ENCODE assay signal across 8 cellular contexts in the genomic region with DNA sequence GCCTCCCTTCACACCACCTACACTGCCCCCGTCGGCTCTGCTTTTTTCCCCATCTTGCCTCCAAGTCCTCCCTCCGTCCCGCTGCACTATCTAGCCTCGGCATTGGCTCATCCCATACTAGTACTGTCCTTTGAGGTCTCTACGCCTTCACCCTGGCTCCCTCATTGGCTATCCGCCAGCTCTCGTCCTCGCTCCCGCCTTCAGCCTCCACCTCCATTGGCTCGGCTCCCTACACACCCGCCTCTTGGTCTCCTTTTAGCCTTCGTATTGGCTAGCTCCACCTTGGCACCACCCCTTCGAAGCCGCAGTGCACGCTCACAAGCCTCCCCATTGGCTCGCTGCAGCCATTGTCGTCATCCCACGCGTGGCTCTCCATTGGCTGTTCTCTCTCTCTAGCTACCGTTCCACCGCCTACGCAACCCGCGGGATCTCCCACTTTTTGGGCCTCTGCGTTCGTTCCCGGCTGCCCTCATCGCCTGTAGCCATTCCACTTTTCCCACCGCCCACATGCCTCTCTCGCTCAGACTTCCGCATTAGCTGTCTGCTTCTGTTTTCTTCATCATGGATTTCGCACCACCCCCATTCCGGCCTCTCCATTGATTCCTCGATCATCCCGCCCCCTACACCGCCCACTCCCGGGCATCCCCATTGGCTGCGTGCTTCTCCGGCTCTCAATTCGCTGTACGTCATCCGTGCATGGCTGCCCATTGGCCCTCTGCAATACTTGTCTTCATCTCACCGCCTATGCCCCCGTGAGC. TPM values are rescaled to one million over a fixed set of nuclear protein-coding genes. Genes with fewer than 3 reads are reported as not detected.
DNase-seq lines count a peak whose midpoint lies in the region; ATAC-seq and TF ChIP-seq lines count a peak whose summit lies in the region.

No MANE protein-coding gene starts in this region.

- H3K4me1 ChIP-seq in osteoblast (ENCODE audit: insufficient read depth, low read length): no peaks in the 10 kb centered on the region
- peaks cover 5 to 26% of the 10 kb centered on the region in 2 donors for H3K4me1 ChIP-seq in thoracic aorta (ENCODE audit: control insufficient read depth in 1 of 2, low read depth in 2 of 2)

- H2AFZ ChIP-seq in osteoblast (ENCODE audit: low read length): peak overlapping the region; percentile 89

- H3K27me3 Mint-ChIP-seq in activated naive CD8-positive, alpha-beta T cell treated with anti-CD3 and anti-CD28 coated beads, Interleukin-2, amount 10 ng/mL, durations not matched to agents 7 days and 5 days: no peaks in the 10 kb centered on the region
- peaks cover 9% of the 10 kb centered on the region for H3K27me3 Mint-ChIP-seq in glutamatergic neuron (ENCODE audit: unreplicated experiment)

- H3K79me2 ChIP-seq in osteoblast (ENCODE audit: insufficient read depth, low read length): peaks cover 31% of the 10 kb centered on the region

- peaks cover 6% of the 10 kb centered on the region for H4K20me1 ChIP-seq in osteoblast (ENCODE audit: insufficient read depth, low read length)

- peak; percentile 85 for ATAC-seq in HG02678 (IDR thresholded peaks at IDR 0.05; ENCODE audit: unreplicated experiment)
- peak; percentile 82 for ATAC-seq in activated naive CD8-positive, alpha-beta T cell treated with anti-CD3 and anti-CD28 coated beads, Interleukin-2, amount 10 ng/mL, durations not matched to agents 7 days and 5 days (ENCODE audit: low read depth)
- ATAC-seq in thoracic aorta (ENCODE audit: insufficient number of reproducible peaks, low FRiP score, low read depth): peak; percentile 97

- H3K4me1 Mint-ChIP-seq in activated naive CD8-positive, alpha-beta T cell treated with anti-CD3 and anti-CD28 coated beads, Interleukin-2, amount 10 ng/mL, durations not matched to agents 7 days and 5 days: peaks cover 33% of the 10 kb centered on the region
- H3K4me1 Mint-ChIP-seq in glutamatergic neuron (ENCODE audit: low read depth, unreplicated experiment): peaks cover 21% of the 10 kb centered on the region

- no peak for TF ChIP-seq CTCF in GM12864 (IDR thresholded peaks at IDR 0.05; ENCODE audit: low read depth, low read length, missing control alignments)
- TF ChIP-seq CTCF in glutamatergic neuron (IDR thresholded peaks at IDR 0.05; ENCODE audit: partially characterized antibody, unreplicated experiment): no peak
- TF ChIP-seq CTCF in osteoblast (IDR thresholded peaks at IDR 0.05; ENCODE audit: extremely low read depth, low read depth, low read length): no peak
- TF ChIP-seq CTCF in thoracic aorta (IDR thresholded peaks at IDR 0.05): no peak

- H3K36me3 Mint-ChIP-seq in activated naive CD8-positive, alpha-beta T cell treated with anti-CD3 and anti-CD28 coated beads, Interleukin-2, amount 10 ng/mL, durations not matched to agents 7 days and 5 days: peaks cover 5% of the 10 kb centered on the region
- H3K36me3 Mint-ChIP-seq in glutamatergic neuron (ENCODE audit: unreplicated experiment): no peaks in the 10 kb centered on the region

- H3K36me3 ChIP-seq in osteoblast (ENCODE audit: insufficient read depth, low read length) (no peaks in the 10 kb centered on the region), thoracic aorta (no peaks in the 10 kb centered on the region)

- H3K9me3 ChIP-seq in osteoblast (ENCODE audit: low read depth, low read length) (no peaks in the 10 kb centered on the region), thoracic aorta (no peaks in the 10 kb centered on the region)

- H3K27ac ChIP-seq in osteoblast (ENCODE audit: low read depth, low read length) (peak overlapping the region; percentile 93), thoracic aorta (peak overlapping the region; percentile 86 to 89)

- H3K27ac Mint-ChIP-seq in activated naive CD8-positive, alpha-beta T cell treated with anti-CD3 and anti-CD28 coated beads, Interleukin-2, amount 10 ng/mL, durations not matched to agents 7 days and 5 days: peak overlapping the region; percentile 96
- H3K27ac Mint-ChIP-seq in glutamatergic neuron (ENCODE audit: unreplicated experiment): peak overlapping the region; percentile 100

- DNase-seq in GM12864 (ENCODE audit: low read depth) (peak; percentile 95), NCI-H1105 treated with DMSO at 0.1 percent for 48 hours (lab: John Stamatoyannopoulos, UW) (peak; percentile 96), SKM-1 treated with dmso at 0.1 percent for 144 hours (lab: John Stamatoyannopoulos, UW; ENCODE audit: unreplicated experiment) (peak; percentile 94), glutamatergic neuron (peak; percentile 85), osteoblast (ENCODE audit: insufficient read length, low spot score, missing footprints) (peak; percentile 98), thoracic aorta (ENCODE audit: low spot score) (peak; percentile 91)
- DNase-seq in activated naive CD8-positive, alpha-beta T cell treated with anti-CD3 and anti-CD28 coated beads, Interleukin-2, amount 10 ng/mL, durations not matched to agents 7 days and 5 days: peak; percentile 84

- no peaks in the 10 kb centered on the region for H3K27me3 ChIP-seq in osteoblast (ENCODE audit: insufficient read depth, low read length)
- no peaks in the 10 kb centered on the region for H3K27me3 ChIP-seq in thoracic aorta (replicated peaks; ENCODE audit: insufficient read depth)

- no peaks in the 10 kb centered on the region for H3K9me3 Mint-ChIP-seq in activated naive CD8-positive, alpha-beta T cell treated with anti-CD3 and anti-CD28 coated beads, Interleukin-2, amount 10 ng/mL, durations not matched to agents 7 days and 5 days
- H3K9me3 Mint-ChIP-seq in glutamatergic neuron (ENCODE audit: unreplicated experiment): peaks cover 14% of the 10 kb centered on the region

- POLR2A ChIA-PET in activated naive CD8-positive, alpha-beta T cell treated with anti-CD3 and anti-CD28 coated beads, Interleukin-2, amount 10 ng/mL, durations not matched to agents 7 days and 5 days (lab: Charles Lee): interaction anchor here (0.6 to 2.2 kb wide), 14 partner anchors 11 to 468 kb away, joined by 3 to 14 read pairs (median 4); a partner anchor contains a TSS

- H3K4me3 Mint-ChIP-seq in activated naive CD8-positive, alpha-beta T cell treated with anti-CD3 and anti-CD28 coated beads, Interleukin-2, amount 10 ng/mL, durations not matched to agents 7 days and 5 days: peak overlapping the region; percentile 92
- peak overlapping the region; percentile 100 for H3K4me3 Mint-ChIP-seq in glutamatergic neuron (ENCODE audit: unreplicated experiment)

- peak overlapping the region; percentile 90 for H3K4me2 ChIP-seq in osteoblast (ENCODE audit: insufficient read depth, low read length)

- peak overlapping the region; percentile 80 for H3K4me3 ChIP-seq in GM12864 (ENCODE audit: low read depth, low read length)
- peak overlapping the region; percentile 73 for H3K4me3 ChIP-seq in osteoblast (ENCODE audit: insufficient read depth, low read length)
- H3K4me3 ChIP-seq in thoracic aorta: peak overlapping the region; percentile 81

RNA-seq across cellular contexts. Expression of a gene that starts 0.4 kb away (rescaled TPM):
- total RNA-seq in activated naive CD8-positive, alpha-beta T cell treated with anti-CD3 and anti-CD28 coated beads, Interleukin-2, amount 10 ng/mL, durations not matched to agents 7 days and 5 days: 10 to 100 TPM; 12.7 to 13.2 TPM
- total RNA-seq in glutamatergic neuron (ENCODE audit: unreplicated experiment) (16.1 TPM), osteoblast (3.2 and 4.0 TPM in 2 replicates), thoracic aorta (10 to 100 TPM; 12.6 to 14.8 TPM)

RNA-seq across cellular contexts. Expression of a gene that starts 4.7 kb away (rescaled TPM):
- 10 to 100 TPM; 23.3 to 23.6 TPM for total RNA-seq in activated naive CD8-positive, alpha-beta T cell treated with anti-CD3 and anti-CD28 coated beads, Interleukin-2, amount 10 ng/mL, durations not matched to agents 7 days and 5 days
- total RNA-seq in glutamatergic neuron (ENCODE audit: unreplicated experiment) (0.78 TPM), osteoblast (not detected in 2 replicates), thoracic aorta (not detected)

RNA-seq across cellular contexts. Expression of a gene that starts 33.9 kb away (rescaled TPM):
- 10 to 100 TPM; 27.8 to 29.6 TPM for total RNA-seq in activated naive CD8-positive, alpha-beta T cell treated with anti-CD3 and anti-CD28 coated beads, Interleukin-2, amount 10 ng/mL, durations not matched to agents 7 days and 5 days
- total RNA-seq in glutamatergic neuron (ENCODE audit: unreplicated experiment) (15.0 TPM), osteoblast (13.3 and 15.6 TPM in 2 replicates), thoracic aorta (10 to 100 TPM; 22.3 to 23.2 TPM)

RNA-seq across cellular contexts. Expression of a gene that starts 34.3 kb away (rescaled TPM):
- not detected for total RNA-seq in activated naive CD8-positive, alpha-beta T cell treated with anti-CD3 and anti-CD28 coated beads, Interleukin-2, amount 10 ng/mL, durations not matched to agents 7 days and 5 days
- not detected for total RNA-seq in glutamatergic neuron (ENCODE audit: unreplicated experiment)
- not detected in 2 replicates for total RNA-seq in osteoblast
- not detected for total RNA-seq in thoracic aorta

RNA-seq across cellular contexts. Expression of a gene that starts 36.0 kb away (rescaled TPM):
- 1 to 10 TPM; 1.7 to 2.2 TPM for total RNA-seq in activated naive CD8-positive, alpha-beta T cell treated with anti-CD3 and anti-CD28 coated beads, Interleukin-2, amount 10 ng/mL, durations not matched to agents 7 days and 5 days
- total RNA-seq in glutamatergic neuron (ENCODE audit: unreplicated experiment) (0.47 TPM), osteoblast (not detected in 2 replicates), thoracic aorta (under 1 TPM in 1 of 2 donors, not detected in 1; 0.81 TPM)

Comparison
In these comparisons a context has a peak if more than half of its experiments do, and no peak if none do; other contexts are left out.
1. Peak in every context shown above with its lines: DNase-seq, ATAC-seq, H3K4me3 ChIP-seq and H3K27ac ChIP-seq.
2. RNA of a gene that starts 4.7 kb away (total RNA-seq): 23.3 to 23.6 TPM in activated naive CD8-positive, alpha-beta T cell treated with anti-CD3 and anti-CD28 coated beads, Interleukin-2, amount 10 ng/mL, durations not matched to agents 7 days and 5 days; 0.78 TPM in glutamatergic neuron (single experiment), not detected in osteoblast and not detected in thoracic aorta; every median in the first group is over 10 times any median in the second.